In genomic region chr12:95538656-95539055, GRCh38 we compare ENCODE assay signal across 22 cellular contexts.
"Had no signal": no experiment of that assay in that cellular context is flagged by ENCODE, and none has a peak within 500 bp of the region (broad histone marks: within the 10 kb centered on the region; RNA-seq: fewer than 3 reads in every experiment).

No MANE protein-coding gene starts in this region.

- H3K36me3 Mint-ChIP-seq: immature natural killer cell had no signal

- H3K36me3 ChIP-seq: colonic mucosa, heart left ventricle, right lobe of liver, tibial nerve had no signal

- H3K4me1 ChIP-seq: colonic mucosa, right lobe of liver, tibial nerve had no signal

- H3K27ac Mint-ChIP-seq: activated naive CD4-positive, alpha-beta T cell treated with anti-CD3 and anti-CD28 coated beads for 36 hours; activated naive CD8-positive, alpha-beta T cell treated with anti-CD3 and anti-CD28 coated beads, Interleukin-2, amount 10 ng/mL, durations not matched to agents 7 days and 5 days; activated T-cell treated with anti-CD3 and anti-CD28 coated beads, Interleukin-2, amount 50 U/mL, for 72 hours; immature natural killer cell; memory B cell; nephron progenitor cell; stimulated activated naive CD8-positive, alpha-beta T cell treated with anti-CD3 and anti-CD28 coated beads, Interleukin-15, amount 100 ng/mL, for 72 hours had no signal

- H3K4me3 ChIP-seq: colonic mucosa, heart left ventricle, mucosa of descending colon, right lobe of liver, skin epidermis, tibial nerve had no signal

- H3K9me3 Mint-ChIP-seq: activated naive CD4-positive, alpha-beta T cell treated with anti-CD3 and anti-CD28 coated beads for 36 hours; activated naive CD8-positive, alpha-beta T cell treated with anti-CD3 and anti-CD28 coated beads, Interleukin-2, amount 10 ng/mL, durations not matched to agents 7 days and 5 days; activated T-cell treated with anti-CD3 and anti-CD28 coated beads, Interleukin-2, amount 50 U/mL, for 72 hours; immature natural killer cell; memory B cell; nephron progenitor cell; stimulated activated naive CD8-positive, alpha-beta T cell treated with anti-CD3 and anti-CD28 coated beads, Interleukin-15, amount 100 ng/mL, for 72 hours had no signal

- H3K4me1 Mint-ChIP-seq: immature natural killer cell had no signal

- DNase-seq: activated CD4-positive, alpha-beta T cell treated with anti-CD3 and anti-CD28 coated beads, Interleukin-2, amount 50 U/mL, for 4 hours; activated effector memory CD4-positive, alpha-beta T cell treated with Interleukin-2 at 50 U/mL for 16 hours; activated naive CD4-positive, alpha-beta T cell treated with anti-CD3 and anti-CD28 coated beads for 36 hours; activated naive CD8-positive, alpha-beta T cell treated with anti-CD3 and anti-CD28 coated beads, Interleukin-2, amount 10 ng/mL, durations not matched to agents 7 days and 5 days; activated T-cell treated with anti-CD3 and anti-CD28 coated beads, Interleukin-2, amount 50 U/mL, for 72 hours; amygdala; colonic mucosa; dorsolateral prefrontal cortex; heart left ventricle; immature natural killer cell; mucosa of descending colon; nephron progenitor cell; posterior cingulate gyrus; right lobe of liver; stimulated activated CD4-positive, alpha-beta T cell treated with anti-CD3 and anti-CD28 coated beads, Interleukin-1b, Interleukin-23, amount 100 ng/mL, for 48 hours; stimulated activated naive CD8-positive, alpha-beta T cell treated with anti-CD3 and anti-CD28 coated beads, Interleukin-15, amount 100 ng/mL, for 72 hours; T-helper 9 cell had no signal

- H3K9me3 ChIP-seq: colonic mucosa, heart left ventricle, mucosa of descending colon, right lobe of liver, tibial nerve had no signal

- ATAC-seq: activated T-cell treated with anti-CD3 and anti-CD28 coated beads, Interleukin-2, amount 50 U/mL, for 72 hours; heart left ventricle; mucosa of descending colon; right lobe of liver; stimulated activated naive CD8-positive, alpha-beta T cell treated with anti-CD3 and anti-CD28 coated beads, Interleukin-15, amount 100 ng/mL, for 72 hours had no signal

- H3K4me3 Mint-ChIP-seq: activated naive CD4-positive, alpha-beta T cell treated with anti-CD3 and anti-CD28 coated beads for 36 hours; activated naive CD8-positive, alpha-beta T cell treated with anti-CD3 and anti-CD28 coated beads, Interleukin-2, amount 10 ng/mL, durations not matched to agents 7 days and 5 days; activated T-cell treated with anti-CD3 and anti-CD28 coated beads, Interleukin-2, amount 50 U/mL, for 72 hours; immature natural killer cell; memory B cell; nephron progenitor cell; stimulated activated naive CD8-positive, alpha-beta T cell treated with anti-CD3 and anti-CD28 coated beads, Interleukin-15, amount 100 ng/mL, for 72 hours had no signal

- FAIRE-seq: bronchial epithelial cell, urothelium cell line had no signal

- H3K27me3 ChIP-seq: colonic mucosa, dorsolateral prefrontal cortex, heart left ventricle, right lobe of liver, tibial nerve had no signal

- H3K27ac ChIP-seq: colonic mucosa, dorsolateral prefrontal cortex, heart left ventricle, right lobe of liver, skin epidermis, tibial nerve had no signal

- H3K27me3 Mint-ChIP-seq: activated naive CD8-positive, alpha-beta T cell treated with anti-CD3 and anti-CD28 coated beads, Interleukin-2, amount 10 ng/mL, durations not matched to agents 7 days and 5 days; memory B cell; stimulated activated naive CD8-positive, alpha-beta T cell treated with anti-CD3 and anti-CD28 coated beads, Interleukin-15, amount 100 ng/mL, for 72 hours had no signal
